In the genomic region with DNA sequence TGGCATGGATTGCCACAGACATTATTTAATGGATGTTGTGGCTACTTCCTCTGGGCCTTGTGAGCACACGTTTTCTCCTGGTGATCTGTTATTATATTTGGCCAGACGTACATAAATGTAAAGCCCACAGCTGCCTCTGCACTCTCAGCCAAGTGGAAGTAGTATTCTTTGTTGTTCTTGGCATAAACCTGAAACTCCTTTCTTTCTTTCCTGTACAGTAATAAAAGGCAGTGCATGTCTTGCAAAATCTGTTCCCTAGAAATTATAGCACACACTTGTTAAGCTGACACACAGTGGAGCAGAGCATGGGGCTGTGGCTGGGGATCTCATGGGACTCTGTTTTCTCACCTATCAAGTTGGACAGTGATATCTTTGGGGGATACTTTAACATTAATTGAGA, we compare ENCODE assay signal across 18 cellular contexts. TPM values are rescaled to one million over a fixed set of nuclear protein-coding genes. Genes with fewer than 3 reads are reported as not detected.
DNase-seq lines count a peak whose midpoint lies in the region; ATAC-seq, FAIRE-seq and TF ChIP-seq lines count a peak whose summit lies in the region.
"Had no signal": no experiment of that assay in that cellular context is flagged by ENCODE, and none has a peak within 500 bp of the region (broad histone marks: within the 10 kb centered on the region; RNA-seq: fewer than 3 reads in every experiment).

No MANE protein-coding gene starts in this region.

- H3K27me3 ChIP-seq in breast epithelium = no peaks in the 10 kb centered on the region

- peak; percentile 92 for DNase-seq in MCF 10A (ENCODE audit: unreplicated experiment)
- DNase-seq in breast epithelium (ENCODE audit: low spot score in 2 of 2) = no peak
- DNase-seq in amniotic epithelial cell (ENCODE audit: low read depth) = peak; percentile 56
- DNase-seq in fibroblast of the aortic adventitia (ENCODE audit: low read depth) = peak; percentile 86
- DNase-seq in stimulated activated naive B cell treated with anti-CD40 and anti-IgM and Interleukin-4, amounts not matched to agents 10 μg/mL and 1 μg/mL and 100 μg/mL, for 72 hours = no peak
- DNase-seq in GM12892 (ENCODE audit: insufficient read length) = no peak
- DNase-seq in T-cell = no peak
- DNase-seq in foreskin melanocyte = no peak
- DNase-seq: activated naive CD4-positive, alpha-beta T cell treated with Interleukin-2 at 50 U/mL for 16 hours; cerebellar nuclear complex; COR-L47; GDM1; GOT3; NCI-H146; NCI-H526 treated with DMSO at 0.1 percent for 48 hours; SHP77 had no signal

- H3K4me3 ChIP-seq in breast epithelium (no peak overlapping the region), fibroblast of the aortic adventitia (ENCODE audit: low read depth, low read length) (no peak overlapping the region)
- H3K4me3 ChIP-seq: K562 had no signal

- H3K9me3 ChIP-seq in breast epithelium = no peaks in the 10 kb centered on the region

- H3K4me1 Mint-ChIP-seq in MCF 10A (ENCODE audit: insufficient read depth, unreplicated experiment) (peaks cover 64% of the 10 kb centered on the region), T-cell (peaks cover 87 to 90% (median 90%) of the 10 kb centered on the region in 3 donors)
- peaks cover 78 to 98% of the 10 kb centered on the region in 2 donors for H3K4me1 Mint-ChIP-seq in stimulated activated naive B cell treated with anti-CD40 and anti-IgM and Interleukin-4, amounts not matched to agents 10 μg/mL and 1 μg/mL and 100 μg/mL, for 72 hours

- no peak for TF ChIP-seq CTCF in MCF 10A (IDR thresholded peaks at IDR 0.05; ENCODE audit: unreplicated experiment)
- TF ChIP-seq CTCF in breast epithelium (IDR thresholded peaks at IDR 0.05) = no peak
- TF ChIP-seq CTCF in fibroblast of the aortic adventitia (IDR thresholded peaks at IDR 0.05; ENCODE audit: insufficient read depth, low read length) = no peak

- H3K9me3 Mint-ChIP-seq in MCF 10A (ENCODE audit: unreplicated experiment) (no peaks in the 10 kb centered on the region), T-cell (no peaks in the 10 kb centered on the region)
- no peaks in the 10 kb centered on the region for H3K9me3 Mint-ChIP-seq in stimulated activated naive B cell treated with anti-CD40 and anti-IgM and Interleukin-4, amounts not matched to agents 10 μg/mL and 1 μg/mL and 100 μg/mL, for 72 hours

- CTCF ChIA-PET in MCF 10A (lab: Yijun Ruan, JAX) = interaction anchor here (0.6 to 1.0 kb wide), 2 partner anchors 228 to 300 kb away, joined by 3 to 5 read pairs; no protein-coding TSS in a partner anchor
- CTCF ChIA-PET in T-cell (lab: Charles Lee) = no interaction called here

- H3K27me3 Mint-ChIP-seq in MCF 10A (ENCODE audit: insufficient read depth, unreplicated experiment) (no peaks in the 10 kb centered on the region), T-cell (no peaks in the 10 kb centered on the region)
- no peaks in the 10 kb centered on the region for H3K27me3 Mint-ChIP-seq in stimulated activated naive B cell treated with anti-CD40 and anti-IgM and Interleukin-4, amounts not matched to agents 10 μg/mL and 1 μg/mL and 100 μg/mL, for 72 hours

- no TSS peak for BruUV-seq in MCF 10A (replicated peaks; lab: Mats Ljungman, UMichigan)

- POLR2A ChIA-PET in MCF 10A (lab: Yijun Ruan, JAX) (interaction anchor here (0.9 to 2.8 kb wide), 8 partner anchors 10 to 255 kb away, joined by 3 to 19 read pairs (median 3); a partner anchor contains a TSS), T-cell (lab: Charles Lee) (no interaction called here)

- H3K27ac Mint-ChIP-seq in MCF 10A (ENCODE audit: low read depth, unreplicated experiment) = no peak overlapping the region
- peak overlapping the region; percentile 3 for H3K27ac Mint-ChIP-seq in stimulated activated naive B cell treated with anti-CD40 and anti-IgM and Interleukin-4, amounts not matched to agents 10 μg/mL and 1 μg/mL and 100 μg/mL, for 72 hours
- H3K27ac Mint-ChIP-seq in T-cell = no peak overlapping the region

- H3K36me3 ChIP-seq in breast epithelium = no peaks in the 10 kb centered on the region

- H3K27ac ChIP-seq in breast epithelium = no peak overlapping the region

- no peak for ATAC-seq in stimulated activated naive B cell treated with anti-CD40 and anti-IgM and Interleukin-4, amounts not matched to agents 10 μg/mL and 1 μg/mL and 100 μg/mL, for 72 hours (replicated peaks)
- no peak for ATAC-seq in T-cell (replicated peaks in 1 of 4)
- ATAC-seq: K562 had no signal

- intact Hi-C loops in MCF 10A (cut with micrococcal nuclease) (loop anchor here (2.0 kb wide), 1 partner anchor 15 kb away; no protein-coding TSS in a partner anchor), breast epithelium (cut with DNase I; ENCODE audit: low total_unique reads) (no loop called here)

- H3K36me3 Mint-ChIP-seq in MCF 10A (ENCODE audit: insufficient read depth, unreplicated experiment) (peaks cover 20% of the 10 kb centered on the region), T-cell (peaks cover 16% of the 10 kb centered on the region)
- peaks cover 6 to 10% of the 10 kb centered on the region in 2 donors for H3K36me3 Mint-ChIP-seq in stimulated activated naive B cell treated with anti-CD40 and anti-IgM and Interleukin-4, amounts not matched to agents 10 μg/mL and 1 μg/mL and 100 μg/mL, for 72 hours

- H3K4me1 ChIP-seq in breast epithelium = peaks cover 0 to 5% of the 10 kb centered on the region in 2 donors

- FAIRE-seq in GM12892 (lab: Jason Lieb, UNC) = no peak
- FAIRE-seq: A204.1, K562 had no signal

- TF ChIP-seq POLR2A in breast epithelium (IDR thresholded peaks at IDR 0.05) = no peak
- TF ChIP-seq POLR2A in GM12892 (IDR thresholded peaks at IDR 0.05; ENCODE audit: low read depth, low read length) = no peak

- H3K4me3 Mint-ChIP-seq in MCF 10A (ENCODE audit: unreplicated experiment) = no peak overlapping the region
- H3K4me3 Mint-ChIP-seq in stimulated activated naive B cell treated with anti-CD40 and anti-IgM and Interleukin-4, amounts not matched to agents 10 μg/mL and 1 μg/mL and 100 μg/mL, for 72 hours = no peak overlapping the region
- H3K4me3 Mint-ChIP-seq in T-cell = no peak overlapping the region

RNA-seq across cellular contexts. Expression of a gene that starts 20.8 kb away (rescaled TPM):
- 26.1 and 30.1 TPM in 2 replicates for total RNA-seq in MCF 10A (2022)
- total RNA-seq in breast epithelium = 10 to 100 TPM; 16.7 to 20.3 (median 17.7) TPM
- total RNA-seq in fibroblast of the aortic adventitia (ENCODE audit: low replicate concordance) = 26.4 and 39.0 TPM in 2 replicates
- 9.6 TPM for polyA plus RNA-seq in GM12892 (2012; ENCODE audit: missing spikeins)
- total RNA-seq in T-cell = 1 to 10 TPM; 7.9 to 9.8 (median 8.7) TPM

Comparison
In these comparisons a context has a peak if more than half of its experiments do, and no peak if none do; other contexts are left out.
1. DNase-seq: peak in MCF 10A (single experiment), amniotic epithelial cell (single experiment) and fibroblast of the aortic adventitia (single experiment); none in breast epithelium (0 of 2), stimulated activated naive B cell treated with anti-CD40 and anti-IgM and Interleukin-4, amounts not matched to agents 10 μg/mL and 1 μg/mL and 100 μg/mL, for 72 hours (single experiment), GM12892 (single experiment), T-cell (0 of 34) and foreskin melanocyte (single experiment).